8 cellular contexts compared by ENCODE assay signal in the genomic region with DNA sequence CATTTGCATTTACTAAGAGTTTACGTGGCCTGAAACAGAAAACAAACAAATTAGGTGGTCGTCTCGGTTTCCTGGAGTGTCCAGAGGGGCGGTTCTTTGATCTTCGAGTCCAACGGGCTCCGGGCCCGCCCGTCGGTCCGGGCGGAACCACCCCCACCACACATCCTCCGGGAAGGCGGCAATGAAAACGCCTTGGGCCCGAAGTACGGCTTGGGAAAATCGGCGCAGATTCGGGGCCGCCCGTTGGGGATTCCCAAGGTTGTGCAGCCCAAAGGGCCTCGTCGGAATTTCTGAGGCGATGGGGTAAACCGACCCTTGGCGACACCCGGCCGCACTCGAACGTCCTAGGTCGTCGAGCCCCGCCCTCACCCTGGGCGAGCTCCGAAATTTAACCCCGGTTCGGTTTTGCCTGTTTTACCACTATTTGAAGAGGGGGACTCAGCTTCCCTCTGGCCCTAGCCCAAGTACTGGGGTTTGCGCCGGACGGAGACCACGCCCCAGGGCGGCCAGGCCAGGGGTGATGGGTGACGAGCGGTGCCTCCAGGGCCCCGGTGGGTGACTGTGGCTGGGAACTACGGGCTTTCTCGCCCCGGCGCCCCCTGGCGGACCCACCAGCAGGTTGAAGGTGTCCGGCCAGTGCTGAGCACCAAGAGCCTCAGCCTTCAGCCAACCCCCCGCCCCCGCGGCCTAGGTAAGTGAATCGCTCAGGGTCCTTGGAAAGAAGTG. TPM values are rescaled to one million over a fixed set of nuclear protein-coding genes. Genes with fewer than 3 reads are reported as not detected.
DNase-seq lines count a peak whose midpoint lies in the region; ATAC-seq and TF ChIP-seq lines count a peak whose summit lies in the region.

No MANE protein-coding gene starts in this region.

- no peaks in the 10 kb centered on the region for H4K20me1 ChIP-seq in OCI-LY1 (ENCODE audit: insufficient read depth, low read length)

- H3K27me3 ChIP-seq in OCI-LY1 (ENCODE audit: insufficient read depth, low read length) (no peaks in the 10 kb centered on the region), rectal smooth muscle tissue (ENCODE audit: control insufficient read depth, insufficient read depth, low read length) (no peaks in the 10 kb centered on the region), uterus (no peaks in the 10 kb centered on the region)

- no peak overlapping the region for H3K27ac Mint-ChIP-seq in HFFc6
- H3K27ac Mint-ChIP-seq in activated naive CD8-positive, alpha-beta T cell = no peak overlapping the region

- H3K9me3 ChIP-seq in OCI-LY1 (ENCODE audit: low read length) (no peaks in the 10 kb centered on the region), uterus (no peaks in the 10 kb centered on the region)

- intact Hi-C loops in left cardiac atrium (cut with DNase I) = no loop called here
- intact Hi-C loops in uterus (cut with DNase I; ENCODE audit: low total_unique reads) = no loop called here

- H2AFZ ChIP-seq in OCI-LY1 (ENCODE audit: low read length) = no peak overlapping the region

- peaks cover 2% of the 10 kb centered on the region; the same call in 1 of the 2 replicates for H3K27me3 Mint-ChIP-seq in HFFc6 (ENCODE audit: insufficient read depth)
- no peaks in the 10 kb centered on the region for H3K27me3 Mint-ChIP-seq in activated naive CD8-positive, alpha-beta T cell

- ATAC-seq in left cardiac atrium = peak; percentile 60 to 81

- H3K4me3 ChIP-seq in OCI-LY1 (ENCODE audit: low read depth, low read length, poor library complexity, severe bottlenecking) (no peak overlapping the region), rectal smooth muscle tissue (ENCODE audit: low read length) (peak overlapping the region; percentile 64), uterus (peak overlapping the region; percentile 29 to 31)

- no peaks in the 10 kb centered on the region for H3K79me2 ChIP-seq in OCI-LY1 (ENCODE audit: insufficient read depth, low read length)

- H3K36me3 ChIP-seq in OCI-LY1 (ENCODE audit: insufficient read depth, low read length) = peaks cover 54% of the 10 kb centered on the region
- H3K36me3 ChIP-seq in rectal smooth muscle tissue (ENCODE audit: control insufficient read depth, insufficient read depth, low read length) = peaks cover 21% of the 10 kb centered on the region
- H3K36me3 ChIP-seq in uterus = no peaks in the 10 kb centered on the region

- no peaks in the 10 kb centered on the region for H3F3A ChIP-seq in OCI-LY1 (ENCODE audit: insufficient read depth, low read length)

- H3K27ac ChIP-seq in OCI-LY1 (ENCODE audit: low read depth, low read length, poor library complexity, severe bottlenecking) (no peak overlapping the region), rectal smooth muscle tissue (ENCODE audit: low read depth, low read length) (peak overlapping the region; percentile 49), uterus (peak overlapping the region; percentile 69 to 73)

- DNase-seq in HFFc6 (no peak), left cardiac atrium (peak; percentile 90), uterus (peak; percentile 65 to 71), GDM1 (lab: John Stamatoyannopoulos, UW) (no peak)

- no peak overlapping the region for H3K9ac ChIP-seq in OCI-LY1 (ENCODE audit: low read length)
- H3K9ac ChIP-seq in rectal smooth muscle tissue (ENCODE audit: low read length) = no peak overlapping the region

- 0 out of 2 replicates have a peak, but pooled peaks cover 3% of the 10 kb centered on the region for H3K9me3 Mint-ChIP-seq in HFFc6
- H3K9me3 Mint-ChIP-seq in activated naive CD8-positive, alpha-beta T cell (ENCODE audit: low read depth) = no peaks in the 10 kb centered on the region

- no peak overlapping the region for H3K4me2 ChIP-seq in OCI-LY1 (ENCODE audit: low read length)

- TF ChIP-seq POLR2A in GM15510 (IDR thresholded peaks at IDR 0.05; ENCODE audit: borderline replicate concordance, extremely low read depth, insufficient read length) (peak; percentile 51), uterus (IDR thresholded peaks at IDR 0.05) (no peak)

- H3K4me1 ChIP-seq in OCI-LY1 (ENCODE audit: insufficient read depth, low read length, severe bottlenecking) = peaks cover 12% of the 10 kb centered on the region
- no peaks in the 10 kb centered on the region for H3K4me1 ChIP-seq in rectal smooth muscle tissue (ENCODE audit: control insufficient read depth, insufficient read depth, low read length)
- H3K4me1 ChIP-seq in uterus = peaks cover 0 to 4% of the 10 kb centered on the region in 2 donors

- TF ChIP-seq CTCF in HFFc6 (IDR thresholded peaks at IDR 0.05) = peak; percentile 74
- TF ChIP-seq CTCF in OCI-LY1 (IDR thresholded peaks at IDR 0.05; ENCODE audit: low read length) = peak; percentile 36; the same call in 1 of the 2 replicates
- peak; percentile 33 to 70 (median 52) for TF ChIP-seq CTCF in uterus (IDR thresholded peaks at IDR 0.05)

- peaks cover 18% of the 10 kb centered on the region for H3K4me1 Mint-ChIP-seq in HFFc6 (ENCODE audit: low read depth)
- peaks cover 20% of the 10 kb centered on the region for H3K4me1 Mint-ChIP-seq in activated naive CD8-positive, alpha-beta T cell (ENCODE audit: low read depth)

- peaks cover 55% of the 10 kb centered on the region for H3K36me3 Mint-ChIP-seq in HFFc6 (ENCODE audit: low read depth)
- peaks cover 3% of the 10 kb centered on the region for H3K36me3 Mint-ChIP-seq in activated naive CD8-positive, alpha-beta T cell

- H3K4me3 Mint-ChIP-seq in HFFc6 = no peak overlapping the region
- peak overlapping the region; percentile 89 for H3K4me3 Mint-ChIP-seq in activated naive CD8-positive, alpha-beta T cell

- no peaks in the 10 kb centered on the region for H3K9me2 ChIP-seq in OCI-LY1 (ENCODE audit: low read depth, low read length)

RNA-seq across cellular contexts. Expression of gene CFAP53, which starts 1.9 kb away (rescaled TPM):
- total RNA-seq in HFFc6 (2021; fragmentation: NEBNext Ultra II Directional; extraction: Animal tissue kit (Norgen Biotek cat#: 25700)) = under 1 TPM in 3 of 6 experiments, not detected in 3; 0.10 to 0.17 (median 0.14) TPM
- total RNA-seq in left cardiac atrium = under 1 TPM; 0.18 to 0.35 TPM
- total RNA-seq in uterus = 1 to 10 TPM in 1 of 4 donors, under 1 TPM in 1, not detected in 2; 0.95 to 1.1 TPM

RNA-seq across cellular contexts. Expression of gene MBD1, which starts 13.1 kb away (rescaled TPM):
- total RNA-seq in HFFc6 (2021; fragmentation: NEBNext Ultra II Directional; extraction: Animal tissue kit (Norgen Biotek cat#: 25700)) = 10 to 100 TPM; 48.3 to 56.0 (median 53.1) TPM
- total RNA-seq in left cardiac atrium = 10 to 100 TPM; 47.5 to 60.7 TPM
- total RNA-seq in uterus = 10 to 100 TPM; 20.3 to 82.2 (median 52.7) TPM

RNA-seq across cellular contexts. Expression of gene CXXC1, which starts 19.3 kb away (rescaled TPM):
- 10 to 100 TPM; 37.4 to 53.1 (median 44.4) TPM for total RNA-seq in HFFc6 (2021; fragmentation: NEBNext Ultra II Directional; extraction: Animal tissue kit (Norgen Biotek cat#: 25700))
- total RNA-seq in left cardiac atrium = 10 to 100 TPM; 33.6 to 37.1 TPM
- total RNA-seq in uterus = 10 to 100 TPM; 54.1 to 85.1 (median 70.4) TPM

Comparison
In these comparisons a context has a peak if more than half of its experiments do, and no peak if none do; other contexts are left out.
1. DNase-seq: peak in left cardiac atrium (single experiment) and uterus (2 of 2); none in HFFc6 (single experiment) and GDM1 (single experiment).
2. Peak in every context shown above with its lines, with median percentiles within 50 percentile points of each other: CTCF ChIP-seq.